ENCODE assay signal across 20 cellular contexts in the genomic region with DNA sequence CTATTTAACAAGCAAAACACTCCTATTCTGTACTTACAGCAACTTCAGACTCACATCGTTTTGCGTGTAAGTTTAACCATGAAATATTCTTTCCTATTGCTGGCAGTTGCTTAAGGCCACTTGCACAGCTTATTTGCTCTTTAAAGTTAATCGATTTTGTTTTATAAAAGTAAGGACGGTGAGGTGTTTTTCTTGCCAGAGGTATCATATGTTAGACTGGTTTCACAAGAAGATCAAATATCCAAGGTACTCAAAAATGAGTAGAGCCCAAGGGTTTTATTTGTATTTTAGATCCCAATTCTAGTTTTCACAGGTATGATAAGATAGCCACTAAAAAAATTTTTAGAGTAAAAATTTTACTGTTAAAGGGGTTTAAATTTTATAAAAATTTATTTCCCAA.
"Had no signal": no experiment of that assay in that cellular context is flagged by ENCODE, and none has a peak within 500 bp of the region (broad histone marks: within the 10 kb centered on the region; RNA-seq: fewer than 3 reads in every experiment).

No MANE protein-coding gene starts in this region.

- H3K9me3 Mint-ChIP-seq: activated naive CD4-positive, alpha-beta T cell treated with anti-CD3 and anti-CD28 coated beads, Interleukin-2, amount 50 U/mL, for 72 hours; activated T-cell treated with anti-CD3 and anti-CD28 coated beads, Interleukin-2, amount 50 U/mL, for 4 hours; dendritic cell treated with granulocyte-macrophage colony-stimulating factor and Interleukin-4, amounts not matched to agents 40 ng/mL and 50 ng/mL, for 4 days; effector memory CD8-positive, alpha-beta T cell; natural killer cell; stimulated activated naive CD8-positive, alpha-beta T cell treated with anti-CD3 and anti-CD28 coated beads, Interleukin-15, Interleukin-2, amounts not matched to agents 100 ng/mL and 50 ng/mL, for 24 hours; T-helper 2 cell treated with Interferon-gamma antibody and Interleukin-4, amounts not matched to agents 5 μg/mL and 100 μg/mL, for 36 hours had no signal

- H3K4me1 Mint-ChIP-seq: activated CD8-positive, alpha-beta memory T cell treated with anti-CD3 and anti-CD28 coated beads, Interleukin-2, amount 10 ng/mL, durations not matched to agents 7 days and 5 days; brain had no signal

- H3K27ac ChIP-seq: upper lobe of right lung had no signal

- H3K4me3 Mint-ChIP-seq: activated CD8-positive, alpha-beta memory T cell treated with anti-CD3 and anti-CD28 coated beads, Interleukin-2, amount 10 ng/mL, durations not matched to agents 7 days and 5 days; activated T-cell treated with anti-CD3 and anti-CD28 coated beads, Interleukin-2, amount 50 U/mL, for 4 hours; brain; dendritic cell treated with granulocyte-macrophage colony-stimulating factor and Interleukin-4, amounts not matched to agents 40 ng/mL and 50 ng/mL, for 4 days; effector memory CD8-positive, alpha-beta T cell; natural killer cell; stimulated activated naive CD8-positive, alpha-beta T cell treated with anti-CD3 and anti-CD28 coated beads, Interleukin-15, Interleukin-2, amounts not matched to agents 100 ng/mL and 50 ng/mL, for 24 hours; T-helper 2 cell treated with Interferon-gamma antibody and Interleukin-4, amounts not matched to agents 5 μg/mL and 100 μg/mL, for 36 hours had no signal

- H3K4me3 ChIP-seq: mucosa of descending colon, upper lobe of right lung had no signal

- H3K27me3 Mint-ChIP-seq: activated CD8-positive, alpha-beta memory T cell treated with anti-CD3 and anti-CD28 coated beads, Interleukin-2, amount 10 ng/mL, durations not matched to agents 7 days and 5 days; brain; dendritic cell treated with granulocyte-macrophage colony-stimulating factor and Interleukin-4, amounts not matched to agents 40 ng/mL and 50 ng/mL, for 4 days; effector memory CD8-positive, alpha-beta T cell; stimulated activated naive CD8-positive, alpha-beta T cell treated with anti-CD3 and anti-CD28 coated beads, Interleukin-15, Interleukin-2, amounts not matched to agents 100 ng/mL and 50 ng/mL, for 24 hours had no signal

- DNase-seq: activated CD4-positive, alpha-beta T cell treated with anti-CD3 and anti-CD28 coated beads, Interleukin-2, amount 50 U/mL, for 48 hours; activated CD8-positive, alpha-beta memory T cell treated with anti-CD3 and anti-CD28 coated beads, Interleukin-2, amount 10 ng/mL, durations not matched to agents 7 days and 5 days; activated effector memory CD4-positive, alpha-beta T cell treated with anti-CD3 and anti-CD28 coated beads, Interleukin-2, amount 50 U/mL, for 16 hours; activated T-cell treated with anti-CD3 and anti-CD28 coated beads, Interleukin-2, amount 50 U/mL, for 4 hours; amniotic stem cell; effector memory CD8-positive, alpha-beta T cell; erythroblast; hippocampal formation; mucosa of descending colon; natural killer cell; occipital lobe; stimulated activated CD4-positive, alpha-beta T cell treated with anti-CD3 and anti-CD28 coated beads, Interleukin-2, amount 100 ng/mL, for 48 hours; stimulated activated CD8-positive, alpha-beta memory T cell treated with anti-CD3 and anti-CD28 coated beads, Interleukin-4, amount 100 ng/mL, for 48 hours; upper lobe of right lung had no signal

- H3K27ac Mint-ChIP-seq: activated CD8-positive, alpha-beta memory T cell treated with anti-CD3 and anti-CD28 coated beads, Interleukin-2, amount 10 ng/mL, durations not matched to agents 7 days and 5 days; activated naive CD4-positive, alpha-beta T cell treated with anti-CD3 and anti-CD28 coated beads, Interleukin-2, amount 50 U/mL, for 72 hours; brain; dendritic cell treated with granulocyte-macrophage colony-stimulating factor and Interleukin-4, amounts not matched to agents 40 ng/mL and 50 ng/mL, for 4 days; effector memory CD8-positive, alpha-beta T cell; natural killer cell; stimulated activated naive CD8-positive, alpha-beta T cell treated with anti-CD3 and anti-CD28 coated beads, Interleukin-15, Interleukin-2, amounts not matched to agents 100 ng/mL and 50 ng/mL, for 24 hours; T-helper 2 cell treated with Interferon-gamma antibody and Interleukin-4, amounts not matched to agents 5 μg/mL and 100 μg/mL, for 36 hours had no signal

- H3K36me3 Mint-ChIP-seq: activated naive CD4-positive, alpha-beta T cell treated with anti-CD3 and anti-CD28 coated beads, Interleukin-2, amount 50 U/mL, for 72 hours; natural killer cell had no signal

- ATAC-seq: activated CD4-positive, CD25-positive, alpha-beta regulatory T cell treated with anti-CD3 and anti-CD28 coated beads, Interleukin-2, amount 50 U/mL, for 24 hours; activated CD8-positive, alpha-beta memory T cell treated with anti-CD3 and anti-CD28 coated beads, Interleukin-2, amount 10 ng/mL, durations not matched to agents 7 days and 5 days; activated naive CD4-positive, alpha-beta T cell treated with anti-CD3 and anti-CD28 coated beads, Interleukin-2, amount 50 U/mL, for 72 hours; activated T-cell treated with anti-CD3 and anti-CD28 coated beads, Interleukin-2, amount 50 U/mL, for 4 hours; effector memory CD8-positive, alpha-beta T cell; mucosa of descending colon; natural killer cell; upper lobe of right lung had no signal

- H3K36me3 ChIP-seq: upper lobe of right lung had no signal

- H3K9me3 ChIP-seq: mucosa of descending colon, upper lobe of right lung had no signal

- H3K27me3 ChIP-seq: upper lobe of right lung had no signal
